14 cellular contexts compared by ENCODE assay signal in genomic region chr6:112289039-112289566, GRCh38. TPM values are rescaled to one million over a fixed set of nuclear protein-coding genes. Genes with fewer than 3 reads are reported as not detected.
DNase-seq lines count a peak whose midpoint lies in the region; ATAC-seq lines count a peak whose summit lies in the region.
"Had no signal": no experiment of that assay in that cellular context is flagged by ENCODE, and none has a peak within 500 bp of the region (broad histone marks: within the 10 kb centered on the region; RNA-seq: fewer than 3 reads in every experiment).

No MANE protein-coding gene starts in this region.

- H3K4me1 ChIP-seq in aorta (ENCODE audit: control insufficient read depth in 1 of 2, insufficient read depth in 2 of 2, low read length in 2 of 2), result peaks cover 0 to 2% of the 10 kb centered on the region in 2 donors
- H3K4me1 ChIP-seq in naive thymus-derived CD4-positive, alpha-beta T cell (ENCODE audit: control insufficient read depth in 2 of 2, insufficient read depth in 2 of 2, low read length in 2 of 2), result peaks cover 0 to 17% of the 10 kb centered on the region in 2 donors
- H3K4me1 ChIP-seq: parathyroid adenoma had no signal

- peaks cover 14 to 64% (median 32%) of the 10 kb centered on the region in 5 donors for H3K27me3 Mint-ChIP-seq in naive thymus-derived CD4-positive, alpha-beta T cell

- H3K36me3 Mint-ChIP-seq in naive thymus-derived CD4-positive, alpha-beta T cell, result no peaks in the 10 kb centered on the region
- H3K36me3 Mint-ChIP-seq: IgD-negative memory B cell had no signal

- CTCF ChIA-PET in naive thymus-derived CD4-positive, alpha-beta T cell (lab: Charles Lee), result no interaction called here

- no peak overlapping the region for H3K27ac ChIP-seq in aorta (ENCODE audit: low read depth in 1 of 2, low read length in 2 of 2)
- H3K27ac ChIP-seq in naive thymus-derived CD4-positive, alpha-beta T cell (ENCODE audit: low read depth, low read length), result no peak overlapping the region
- H3K27ac ChIP-seq: parathyroid adenoma had no signal

- H3K4me3 ChIP-seq in aorta (ENCODE audit: low read length in 2 of 2), result no peak overlapping the region
- no peak overlapping the region for H3K4me3 ChIP-seq in naive thymus-derived CD4-positive, alpha-beta T cell (ENCODE audit: low read length)

- POLR2A ChIA-PET in naive thymus-derived CD4-positive, alpha-beta T cell (lab: Charles Lee), result no interaction called here

- no peaks in the 10 kb centered on the region for H3K36me3 ChIP-seq in aorta (ENCODE audit: control insufficient read depth in 1 of 2, insufficient read depth in 2 of 2, low read length in 1 of 2)
- no peaks in the 10 kb centered on the region for H3K36me3 ChIP-seq in naive thymus-derived CD4-positive, alpha-beta T cell (ENCODE audit: control insufficient read depth in 2 of 3, insufficient read depth in 3 of 3, low read length in 3 of 3)

- peak overlapping the region in 1 of 9 donors; percentile 38 for H3K27ac Mint-ChIP-seq in naive thymus-derived CD4-positive, alpha-beta T cell
- H3K27ac Mint-ChIP-seq: IgD-negative memory B cell; stimulated activated naive CD8-positive, alpha-beta T cell treated with anti-CD3 and anti-CD28 coated beads, Interleukin-15, Interleukin-2, amounts not matched to agents 100 ng/mL and 50 ng/mL, for 24 hours had no signal

- H3K9me3 ChIP-seq in aorta (ENCODE audit: control insufficient read depth, low read length), result no peaks in the 10 kb centered on the region
- H3K9me3 ChIP-seq in naive thymus-derived CD4-positive, alpha-beta T cell (ENCODE audit: control insufficient read depth in 2 of 3, low read length in 3 of 3), result no peaks in the 10 kb centered on the region

- H3K9me3 Mint-ChIP-seq in naive thymus-derived CD4-positive, alpha-beta T cell, result peaks cover 0 to 3% (median 0%) of the 10 kb centered on the region in 11 donors
- H3K9me3 Mint-ChIP-seq: stimulated activated naive CD8-positive, alpha-beta T cell treated with anti-CD3 and anti-CD28 coated beads, Interleukin-15, Interleukin-2, amounts not matched to agents 100 ng/mL and 50 ng/mL, for 24 hours had no signal

- no peaks in the 10 kb centered on the region for H3K27me3 ChIP-seq in aorta (ENCODE audit: control insufficient read depth in 1 of 2, insufficient read depth in 2 of 2, low read length in 1 of 2)
- H3K27me3 ChIP-seq in naive thymus-derived CD4-positive, alpha-beta T cell (ENCODE audit: control insufficient read depth in 2 of 2, insufficient read depth in 2 of 2, low read length in 2 of 2), result peaks cover 0 to 3% of the 10 kb centered on the region in 2 donors

- peak; percentile 92 for ATAC-seq in aorta (ENCODE audit: low FRiP score)
- no peak for ATAC-seq in naive thymus-derived CD4-positive, alpha-beta T cell
- no peak for ATAC-seq in GM21528 (IDR thresholded peaks at IDR 0.05; ENCODE audit: low FRiP score, unreplicated experiment)
- ATAC-seq: HCT116 had no signal

- DNase-seq in DMS53 (lab: John Stamatoyannopoulos, UW), result peak; percentile 43
- no peak for DNase-seq in DMS53 treated with DMSO at 0.1 percent for 48 hours (lab: John Stamatoyannopoulos, UW; ENCODE audit: unreplicated experiment)
- DNase-seq in fibroblast of gingiva (ENCODE audit: low read depth), result peak; percentile 98
- DNase-seq in myocyte (ENCODE audit: low read depth), result peak; percentile 95
- DNase-seq in aorta, result peak; percentile 76 to 81
- no peak for DNase-seq in naive thymus-derived CD4-positive, alpha-beta T cell
- DNase-seq in SW480 (ENCODE audit: low spot score), result no peak
- DNase-seq: SIG-M5 had no signal

- H3K4me3 Mint-ChIP-seq in naive thymus-derived CD4-positive, alpha-beta T cell, result no peak overlapping the region
- H3K4me3 Mint-ChIP-seq: IgD-negative memory B cell; stimulated activated naive CD8-positive, alpha-beta T cell treated with anti-CD3 and anti-CD28 coated beads, Interleukin-15, Interleukin-2, amounts not matched to agents 100 ng/mL and 50 ng/mL, for 24 hours had no signal

- 6% methylated on average over 4 of the region's 4 CpGs for WGBS in aorta, 2 donors

- H3K4me1 Mint-ChIP-seq in naive thymus-derived CD4-positive, alpha-beta T cell, result peaks cover 0 to 29% (median 9%) of the 10 kb centered on the region in 7 donors

- intact Hi-C loops in aorta (cut with DNase I), result no loop called here
- intact Hi-C loops in naive thymus-derived CD4-positive, alpha-beta T cell (cut with micrococcal nuclease), result loop anchor here in 1 of 2 donors (5.0 to 10.0 kb wide), 3 partner anchors 57 to 1568 kb away; partner anchors contain the start of genes FAM229B, MARCKS and TUBE1

RNA-seq across cellular contexts. Expression of gene LAMA4, which starts 34.7 kb away (rescaled TPM):
- 65.7 and 66.2 TPM in 2 replicates for total RNA-seq in myocyte
- 2.5 TPM for polyA plus RNA-seq in myocyte (2012)
- 100 to 1,000 TPM in 1 of 2 donors, 10 to 100 TPM in 1; 71.4 to 150 TPM for total RNA-seq in aorta
- polyA plus RNA-seq in aorta, result 10 to 100 TPM in 1 of 2 donors, 1 to 10 TPM in 1; 7.8 to 63.5 TPM
- total RNA-seq in naive thymus-derived CD4-positive, alpha-beta T cell, result not detected
- polyA plus RNA-seq in naive thymus-derived CD4-positive, alpha-beta T cell, result not detected
- polyA plus RNA-seq: IgD-negative memory B cell had no signal

RNA-seq across cellular contexts. Expression of gene RFPL4B, which starts 58.0 kb away (rescaled TPM):
- total RNA-seq in myocyte (not detected in 2 replicates), aorta (under 1 TPM in 1 of 2 donors, not detected in 1; 0.18 TPM)
- polyA plus RNA-seq in myocyte (2012), result not detected
- polyA plus RNA-seq in aorta, result not detected
- total RNA-seq in naive thymus-derived CD4-positive, alpha-beta T cell, result not detected
- not detected for polyA plus RNA-seq in naive thymus-derived CD4-positive, alpha-beta T cell
- total RNA-seq: epithelial cell of proximal tubule had no signal
- polyA plus RNA-seq: IgD-negative memory B cell had no signal

Comparison
In these comparisons a context has a peak if more than half of its experiments do, and no peak if none do; other contexts are left out.
1. DNase-seq: peak in DMS53 (single experiment), fibroblast of gingiva (single experiment), myocyte (single experiment) and aorta (2 of 2); none in DMS53 treated with DMSO at 0.1 percent for 48 hours (single experiment), naive thymus-derived CD4-positive, alpha-beta T cell (0 of 9) and SW480 (single experiment).
2. RNA of gene LAMA4, which starts 34.7 kb away (total RNA-seq): 71.4 to 150 TPM in aorta and 65.7 to 66.2 TPM in myocyte; not detected in naive thymus-derived CD4-positive, alpha-beta T cell; every median in the first group is over 10 times any median in the second.